ENCODE assay signal across 1 cellular context in the genomic region with DNA sequence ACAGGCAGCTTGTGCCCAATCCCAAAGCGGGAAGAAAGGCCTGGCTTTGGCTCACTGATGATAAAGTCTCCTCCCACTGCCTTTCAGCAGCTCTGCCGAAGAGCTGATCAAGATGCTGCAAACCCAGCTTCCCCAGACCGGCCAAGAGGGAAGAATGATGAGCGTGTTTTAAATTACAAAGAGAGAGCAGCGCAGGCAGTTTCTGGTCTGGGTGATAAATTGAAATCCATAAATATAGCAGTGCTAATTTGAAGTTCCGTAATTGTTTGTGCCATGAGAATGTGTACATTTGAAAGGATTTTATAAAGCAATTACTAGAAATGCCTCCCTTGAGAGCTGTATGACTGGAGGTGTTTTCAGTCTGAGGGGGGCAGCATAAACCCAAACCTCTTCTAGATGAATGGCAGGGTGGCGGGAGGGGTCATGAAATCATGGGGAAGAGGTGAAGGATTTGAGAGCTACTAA.
TF ChIP-seq lines count a peak whose summit lies in the region.

No MANE protein-coding gene starts in this region.

TF ChIP-seq in HEK293, 187 proteins besides CTCF, POLR2A, EP300 and RAD21 (continued from another document):
- TF ChIP-seq, protein P1, sequence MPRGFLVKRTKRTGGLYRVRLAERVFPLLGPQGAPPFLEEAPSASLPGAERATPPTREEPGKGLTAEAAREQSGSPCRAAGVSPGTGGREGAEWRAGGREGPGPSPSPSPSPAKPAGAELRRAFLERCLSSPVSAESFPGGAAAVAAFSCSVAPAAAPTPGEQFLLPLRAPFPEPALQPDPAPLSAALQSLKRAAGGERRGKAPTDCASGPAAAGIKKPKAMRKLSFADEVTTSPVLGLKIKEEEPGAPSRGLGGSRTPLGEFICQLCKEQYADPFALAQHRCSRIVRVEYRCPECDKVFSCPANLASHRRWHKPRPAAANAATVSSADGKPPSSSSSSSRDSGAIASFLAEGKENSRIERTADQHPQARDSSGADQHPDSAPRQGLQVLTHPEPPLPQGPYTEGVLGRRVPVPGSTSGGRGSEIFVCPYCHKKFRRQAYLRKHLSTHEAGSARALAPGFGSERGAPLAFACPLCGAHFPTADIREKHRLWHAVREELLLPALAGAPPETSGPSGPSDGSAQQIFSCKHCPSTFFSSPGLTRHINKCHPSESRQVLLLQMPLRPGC (tag by site-specific recombination; IDR thresholded peaks at IDR 0.05): peak; percentile 87
- TF ChIP-seq MZF1 (tag by site-specific recombination; IDR thresholded peaks at IDR 0.05; ENCODE audit: borderline replicate concordance) (0 out of 2 replicates have a peak, but pooled peaks have one; percentile 19), YY1 (tag by site-specific recombination; IDR thresholded peaks at IDR 0.05) (0 out of 2 replicates have a peak, but pooled peaks have one; percentile 15), WT1 (tag by site-specific recombination; IDR thresholded peaks at IDR 0.05) (peak; percentile 90), ZNF600 (tag by site-specific recombination; IDR thresholded peaks at IDR 0.05) (peak; percentile 55; the same call in 1 of the 2 replicates), KLF10 (tag by site-specific recombination; IDR thresholded peaks at IDR 0.05) (peak; percentile 63), SP2 (tag by site-specific recombination; IDR thresholded peaks at IDR 0.05) (peak; percentile 40), BCL11B (tag by site-specific recombination; IDR thresholded peaks at IDR 0.05; ENCODE audit: low read depth) (0 out of 2 replicates have a peak, but pooled peaks have one; percentile 28), ZBTB8A (tag by site-specific recombination; IDR thresholded peaks at IDR 0.05) (peak; percentile 36; the same call in 1 of the 2 replicates), KLF7 (tag by site-specific recombination; IDR thresholded peaks at IDR 0.05; ENCODE audit: borderline replicate concordance) (no peak), ZNF629 (tag by site-specific recombination; IDR thresholded peaks at IDR 0.05) (peak; percentile 76), ZBTB17 (tag by site-specific recombination; IDR thresholded peaks at IDR 0.05) (peak; percentile 90), GFI1B (tag by site-specific recombination; IDR thresholded peaks at IDR 0.05) (peak; percentile 63), GLIS1 (tag by site-specific recombination; IDR thresholded peaks at IDR 0.05) (peak; percentile 98), ZNF777 (tag by site-specific recombination; IDR thresholded peaks at IDR 0.05; ENCODE audit: borderline replicate concordance) (no peak), OSR2 (tag by site-specific recombination; IDR thresholded peaks at IDR 0.05) (peak; percentile 92), ZSCAN23 (tag by site-specific recombination; IDR thresholded peaks at IDR 0.05) (peak; percentile 76; the same call in 1 of the 2 replicates), SP7 (tag by site-specific recombination; IDR thresholded peaks at IDR 0.05) (peak; percentile 49; the same call in 1 of the 2 replicates), GLI2 (tag by site-specific recombination; IDR thresholded peaks at IDR 0.05; ENCODE audit: borderline replicate concordance, low read depth) (peak; percentile 80), ZNF2 (tag by site-specific recombination; IDR thresholded peaks at IDR 0.05) (peak; percentile 66; the same call in 1 of the 2 replicates), ZBTB20 (tag by site-specific recombination; IDR thresholded peaks at IDR 0.05) (no peak; the same call in 1 of the 2 replicates)
- TF ChIP-seq, protein P2, sequence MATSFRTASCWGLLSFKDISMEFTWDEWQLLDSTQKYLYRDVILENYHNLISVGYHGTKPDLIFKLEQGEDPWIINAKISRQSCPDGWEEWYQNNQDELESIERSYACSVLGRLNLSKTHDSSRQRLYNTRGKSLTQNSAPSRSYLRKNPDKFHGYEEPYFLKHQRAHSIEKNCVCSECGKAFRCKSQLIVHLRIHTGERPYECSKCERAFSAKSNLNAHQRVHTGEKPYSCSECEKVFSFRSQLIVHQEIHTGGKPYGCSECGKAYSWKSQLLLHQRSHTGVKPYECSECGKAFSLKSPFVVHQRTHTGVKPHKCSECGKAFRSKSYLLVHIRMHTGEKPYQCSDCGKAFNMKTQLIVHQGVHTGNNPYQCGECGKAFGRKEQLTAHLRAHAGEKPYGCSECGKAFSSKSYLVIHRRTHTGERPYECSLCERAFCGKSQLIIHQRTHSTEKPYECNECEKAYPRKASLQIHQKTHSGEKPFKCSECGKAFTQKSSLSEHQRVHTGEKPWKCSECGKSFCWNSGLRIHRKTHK (tag by site-specific recombination; IDR thresholded peaks at IDR 0.05): no peak
- TF ChIP-seq, protein P3, sequence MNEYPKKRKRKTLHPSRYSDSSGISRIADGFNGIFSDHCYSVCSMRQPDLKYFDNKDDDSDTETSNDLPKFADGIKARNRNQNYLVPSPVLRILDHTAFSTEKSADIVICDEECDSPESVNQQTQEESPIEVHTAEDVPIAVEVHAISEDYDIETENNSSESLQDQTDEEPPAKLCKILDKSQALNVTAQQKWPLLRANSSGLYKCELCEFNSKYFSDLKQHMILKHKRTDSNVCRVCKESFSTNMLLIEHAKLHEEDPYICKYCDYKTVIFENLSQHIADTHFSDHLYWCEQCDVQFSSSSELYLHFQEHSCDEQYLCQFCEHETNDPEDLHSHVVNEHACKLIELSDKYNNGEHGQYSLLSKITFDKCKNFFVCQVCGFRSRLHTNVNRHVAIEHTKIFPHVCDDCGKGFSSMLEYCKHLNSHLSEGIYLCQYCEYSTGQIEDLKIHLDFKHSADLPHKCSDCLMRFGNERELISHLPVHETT (tag by site-specific recombination; IDR thresholded peaks at IDR 0.05): peak; percentile 82; the same call in 1 of the 2 replicates
- TF ChIP-seq, protein P4, sequence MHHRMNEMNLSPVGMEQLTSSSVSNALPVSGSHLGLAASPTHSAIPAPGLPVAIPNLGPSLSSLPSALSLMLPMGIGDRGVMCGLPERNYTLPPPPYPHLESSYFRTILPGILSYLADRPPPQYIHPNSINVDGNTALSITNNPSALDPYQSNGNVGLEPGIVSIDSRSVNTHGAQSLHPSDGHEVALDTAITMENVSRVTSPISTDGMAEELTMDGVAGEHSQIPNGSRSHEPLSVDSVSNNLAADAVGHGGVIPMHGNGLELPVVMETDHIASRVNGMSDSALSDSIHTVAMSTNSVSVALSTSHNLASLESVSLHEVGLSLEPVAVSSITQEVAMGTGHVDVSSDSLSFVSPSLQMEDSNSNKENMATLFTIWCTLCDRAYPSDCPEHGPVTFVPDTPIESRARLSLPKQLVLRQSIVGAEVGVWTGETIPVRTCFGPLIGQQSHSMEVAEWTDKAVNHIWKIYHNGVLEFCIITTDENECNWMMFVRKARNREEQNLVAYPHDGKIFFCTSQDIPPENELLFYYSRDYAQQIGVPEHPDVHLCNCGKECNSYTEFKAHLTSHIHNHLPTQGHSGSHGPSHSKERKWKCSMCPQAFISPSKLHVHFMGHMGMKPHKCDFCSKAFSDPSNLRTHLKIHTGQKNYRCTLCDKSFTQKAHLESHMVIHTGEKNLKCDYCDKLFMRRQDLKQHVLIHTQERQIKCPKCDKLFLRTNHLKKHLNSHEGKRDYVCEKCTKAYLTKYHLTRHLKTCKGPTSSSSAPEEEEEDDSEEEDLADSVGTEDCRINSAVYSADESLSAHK (tag by site-specific recombination; IDR thresholded peaks at IDR 0.05): peak; percentile 84
- TF ChIP-seq, protein P5, sequence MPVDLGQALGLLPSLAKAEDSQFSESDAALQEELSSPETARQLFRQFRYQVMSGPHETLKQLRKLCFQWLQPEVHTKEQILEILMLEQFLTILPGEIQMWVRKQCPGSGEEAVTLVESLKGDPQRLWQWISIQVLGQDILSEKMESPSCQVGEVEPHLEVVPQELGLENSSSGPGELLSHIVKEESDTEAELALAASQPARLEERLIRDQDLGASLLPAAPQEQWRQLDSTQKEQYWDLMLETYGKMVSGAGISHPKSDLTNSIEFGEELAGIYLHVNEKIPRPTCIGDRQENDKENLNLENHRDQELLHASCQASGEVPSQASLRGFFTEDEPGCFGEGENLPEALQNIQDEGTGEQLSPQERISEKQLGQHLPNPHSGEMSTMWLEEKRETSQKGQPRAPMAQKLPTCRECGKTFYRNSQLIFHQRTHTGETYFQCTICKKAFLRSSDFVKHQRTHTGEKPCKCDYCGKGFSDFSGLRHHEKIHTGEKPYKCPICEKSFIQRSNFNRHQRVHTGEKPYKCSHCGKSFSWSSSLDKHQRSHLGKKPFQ (tag by site-specific recombination; IDR thresholded peaks at IDR 0.05): no peak
- TF ChIP-seq, protein P6, sequence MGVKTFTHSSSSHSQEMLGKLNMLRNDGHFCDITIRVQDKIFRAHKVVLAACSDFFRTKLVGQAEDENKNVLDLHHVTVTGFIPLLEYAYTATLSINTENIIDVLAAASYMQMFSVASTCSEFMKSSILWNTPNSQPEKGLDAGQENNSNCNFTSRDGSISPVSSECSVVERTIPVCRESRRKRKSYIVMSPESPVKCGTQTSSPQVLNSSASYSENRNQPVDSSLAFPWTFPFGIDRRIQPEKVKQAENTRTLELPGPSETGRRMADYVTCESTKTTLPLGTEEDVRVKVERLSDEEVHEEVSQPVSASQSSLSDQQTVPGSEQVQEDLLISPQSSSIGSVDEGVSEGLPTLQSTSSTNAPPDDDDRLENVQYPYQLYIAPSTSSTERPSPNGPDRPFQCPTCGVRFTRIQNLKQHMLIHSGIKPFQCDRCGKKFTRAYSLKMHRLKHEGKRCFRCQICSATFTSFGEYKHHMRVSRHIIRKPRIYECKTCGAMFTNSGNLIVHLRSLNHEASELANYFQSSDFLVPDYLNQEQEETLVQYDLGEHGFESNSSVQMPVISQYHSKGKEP (tag by site-specific recombination; IDR thresholded peaks at IDR 0.05): peak; percentile 77; the same call in 1 of the 2 replicates
- TF ChIP-seq, protein P7, sequence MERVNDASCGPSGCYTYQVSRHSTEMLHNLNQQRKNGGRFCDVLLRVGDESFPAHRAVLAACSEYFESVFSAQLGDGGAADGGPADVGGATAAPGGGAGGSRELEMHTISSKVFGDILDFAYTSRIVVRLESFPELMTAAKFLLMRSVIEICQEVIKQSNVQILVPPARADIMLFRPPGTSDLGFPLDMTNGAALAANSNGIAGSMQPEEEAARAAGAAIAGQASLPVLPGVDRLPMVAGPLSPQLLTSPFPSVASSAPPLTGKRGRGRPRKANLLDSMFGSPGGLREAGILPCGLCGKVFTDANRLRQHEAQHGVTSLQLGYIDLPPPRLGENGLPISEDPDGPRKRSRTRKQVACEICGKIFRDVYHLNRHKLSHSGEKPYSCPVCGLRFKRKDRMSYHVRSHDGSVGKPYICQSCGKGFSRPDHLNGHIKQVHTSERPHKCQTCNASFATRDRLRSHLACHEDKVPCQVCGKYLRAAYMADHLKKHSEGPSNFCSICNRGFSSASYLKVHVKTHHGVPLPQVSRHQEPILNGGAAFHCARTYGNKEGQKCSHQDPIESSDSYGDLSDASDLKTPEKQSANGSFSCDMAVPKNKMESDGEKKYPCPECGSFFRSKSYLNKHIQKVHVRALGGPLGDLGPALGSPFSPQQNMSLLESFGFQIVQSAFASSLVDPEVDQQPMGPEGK (tag by site-specific recombination; IDR thresholded peaks at IDR 0.05): peak; percentile 47
- TF ChIP-seq, protein P8, sequence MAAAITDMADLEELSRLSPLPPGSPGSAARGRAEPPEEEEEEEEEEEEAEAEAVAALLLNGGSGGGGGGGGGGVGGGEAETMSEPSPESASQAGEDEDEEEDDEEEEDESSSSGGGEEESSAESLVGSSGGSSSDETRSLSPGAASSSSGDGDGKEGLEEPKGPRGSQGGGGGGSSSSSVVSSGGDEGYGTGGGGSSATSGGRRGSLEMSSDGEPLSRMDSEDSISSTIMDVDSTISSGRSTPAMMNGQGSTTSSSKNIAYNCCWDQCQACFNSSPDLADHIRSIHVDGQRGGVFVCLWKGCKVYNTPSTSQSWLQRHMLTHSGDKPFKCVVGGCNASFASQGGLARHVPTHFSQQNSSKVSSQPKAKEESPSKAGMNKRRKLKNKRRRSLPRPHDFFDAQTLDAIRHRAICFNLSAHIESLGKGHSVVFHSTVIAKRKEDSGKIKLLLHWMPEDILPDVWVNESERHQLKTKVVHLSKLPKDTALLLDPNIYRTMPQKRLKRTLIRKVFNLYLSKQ (tag by site-specific recombination; IDR thresholded peaks at IDR 0.05; ENCODE audit: borderline replicate concordance): no peak
